ENCODE assay signal across 9 cellular contexts in the genomic region with DNA sequence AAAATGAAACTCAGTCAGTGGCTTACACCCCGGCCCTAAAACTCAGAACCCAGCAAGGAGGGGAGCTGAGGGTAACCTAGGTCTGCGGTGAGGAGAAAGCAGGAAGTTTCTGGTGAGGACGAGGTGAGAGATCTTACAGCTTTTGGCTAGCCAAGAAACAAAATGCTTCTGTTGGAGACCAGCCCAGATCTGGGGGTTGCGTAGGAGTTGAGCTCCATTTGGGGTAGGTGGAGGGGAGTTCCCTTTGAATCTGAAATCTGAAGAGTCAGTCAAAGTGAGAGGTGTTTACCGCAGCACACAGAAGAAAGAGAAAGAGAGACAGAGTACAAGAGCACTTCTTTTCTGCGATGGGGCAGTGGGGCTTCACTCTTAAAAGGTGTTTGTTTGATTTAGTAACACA. TPM values are rescaled to one million over a fixed set of nuclear protein-coding genes. Genes with fewer than 3 reads are reported as not detected.
DNase-seq lines count a peak whose midpoint lies in the region; ATAC-seq and TF ChIP-seq lines count a peak whose summit lies in the region.
"Had no signal": no experiment of that assay in that cellular context is flagged by ENCODE, and none has a peak within 500 bp of the region (broad histone marks: within the 10 kb centered on the region; RNA-seq: fewer than 3 reads in every experiment).

No MANE protein-coding gene starts in this region.

- peaks cover 28 to 61% (median 28%) of the 10 kb centered on the region in 5 donors for H3K27me3 Mint-ChIP-seq in naive thymus-derived CD8-positive, alpha-beta T cell
- H3K27me3 Mint-ChIP-seq in progenitor cell of endocrine pancreas, result no peaks in the 10 kb centered on the region

- H3K9me3 Mint-ChIP-seq in naive thymus-derived CD8-positive, alpha-beta T cell, result no peaks in the 10 kb centered on the region
- H3K9me3 Mint-ChIP-seq in progenitor cell of endocrine pancreas (ENCODE audit: low read depth), result no peaks in the 10 kb centered on the region

- no peak for TF ChIP-seq CTCF in progenitor cell of endocrine pancreas (IDR thresholded peaks at IDR 0.05; ENCODE audit: unreplicated experiment)
- TF ChIP-seq CTCF in lower leg skin (IDR thresholded peaks at IDR 0.05), result no peak

- peaks cover 31 to 53% (median 44%) of the 10 kb centered on the region in 4 donors for H3K4me1 Mint-ChIP-seq in naive thymus-derived CD8-positive, alpha-beta T cell
- peaks cover 34% of the 10 kb centered on the region for H3K4me1 Mint-ChIP-seq in progenitor cell of endocrine pancreas (ENCODE audit: low read depth)

- POLR2A ChIA-PET in naive thymus-derived CD8-positive, alpha-beta T cell (lab: Charles Lee), result interaction anchor here (1.1 kb wide), 1 partner anchor 266 kb away, joined by 4 read pairs; the partner anchor contains the start of genes APIP and PDHX

- H3K36me3 Mint-ChIP-seq in naive thymus-derived CD8-positive, alpha-beta T cell, result no peaks in the 10 kb centered on the region
- H3K36me3 Mint-ChIP-seq in progenitor cell of endocrine pancreas (ENCODE audit: insufficient read depth), result peaks cover 19% of the 10 kb centered on the region

- TF ChIP-seq POLR2A in lower leg skin (IDR thresholded peaks at IDR 0.05), result no peak

- intact Hi-C loops in lower leg skin (cut with DNase I; ENCODE audit: low total_unique reads), result no loop called here
- intact Hi-C loops in head of caudate nucleus (cut with DNase I), result no loop called here

- H3K4me3 Mint-ChIP-seq in naive thymus-derived CD8-positive, alpha-beta T cell, result peak overlapping the region; percentile 9 to 84 (median 68)
- no peak overlapping the region for H3K4me3 Mint-ChIP-seq in progenitor cell of endocrine pancreas (ENCODE audit: low read depth)

- ATAC-seq in GM19468 (IDR thresholded peaks at IDR 0.05; ENCODE audit: extremely low read depth, unreplicated experiment) (peak; percentile 92), HG03565 (IDR thresholded peaks at IDR 0.05; ENCODE audit: unreplicated experiment) (peak; percentile 87)
- peak; percentile 95 to 96 for ATAC-seq in naive thymus-derived CD8-positive, alpha-beta T cell

- in situ Hi-C loops in ACHN (cut with HindIII; ENCODE audit: low pct_ligation_motif_present, low pct_unique_long_range_greater_than_20kb, low sequenced_read_pairs), result no loop called here

- whole genome bisulfite sequencing in lower leg skin, 2 donors, result 38 to 58% methylated on average over 6 of the region's 6 CpGs

- peak overlapping the region in 9 of 10 donors; percentile 4 to 86 (median 69) for H3K27ac Mint-ChIP-seq in naive thymus-derived CD8-positive, alpha-beta T cell
- no peak overlapping the region for H3K27ac Mint-ChIP-seq in progenitor cell of endocrine pancreas

- H3K4me3 ChIP-seq in lower leg skin (ENCODE audit: low read depth, poor library complexity, severe bottlenecking), result no peak overlapping the region
- H3K4me3 ChIP-seq: SJSA1 had no signal

- DNase-seq in activated T-cell treated with anti-CD3 and anti-CD28 coated beads for 1 hour (ENCODE audit: low read depth) (peak; percentile 22), ACHN (no peak), progenitor cell of endocrine pancreas (ENCODE audit: low spot score, unreplicated experiment) (no peak), lower leg skin (ENCODE audit: low spot score in 2 of 2) (no peak), head of caudate nucleus (no peak)
- DNase-seq in naive thymus-derived CD8-positive, alpha-beta T cell, result peak; percentile 32 to 94 (median 88)

RNA-seq across cellular contexts. Expression of gene EHF, which starts 29.6 kb away (rescaled TPM):
- total RNA-seq in naive thymus-derived CD8-positive, alpha-beta T cell, result not detected
- not detected for polyA plus RNA-seq in naive thymus-derived CD8-positive, alpha-beta T cell
- total RNA-seq in progenitor cell of endocrine pancreas, result 17.9 and 18.6 TPM in 2 replicates
- 100 to 1,000 TPM in 2 of 4 donors, 10 to 100 TPM in 2; 58.2 to 130 (median 86.3) TPM for total RNA-seq in lower leg skin
- total RNA-seq: SJSA1 had no signal

Comparison
In these comparisons a context has a peak if more than half of its experiments do, and no peak if none do; other contexts are left out.
1. DNase-seq: peak in activated T-cell treated with anti-CD3 and anti-CD28 coated beads for 1 hour (single experiment) and naive thymus-derived CD8-positive, alpha-beta T cell (10 of 10); none in ACHN (single experiment), progenitor cell of endocrine pancreas (single experiment), lower leg skin (0 of 2) and head of caudate nucleus (0 of 42).
2. RNA of gene EHF, which starts 29.6 kb away (total RNA-seq): 58.2 to 130 TPM in lower leg skin and 17.9 to 18.6 TPM in progenitor cell of endocrine pancreas; not detected in naive thymus-derived CD8-positive, alpha-beta T cell; every median in the first group is over 10 times any median in the second.
3. Peak in every context shown above with its lines, with median percentiles within 50 percentile points of each other: ATAC-seq.